In genomic region chr20:56257604-56258003, GRCh38 we compare ENCODE assay signal across 33 cellular contexts. TPM values are rescaled to one million over a fixed set of nuclear protein-coding genes. Genes with fewer than 3 reads are reported as not detected.
"Had no signal": no experiment of that assay in that cellular context is flagged by ENCODE, and none has a peak within 500 bp of the region (broad histone marks: within the 10 kb centered on the region; RNA-seq: fewer than 3 reads in every experiment).

No MANE protein-coding gene starts in this region.

- H3K9me3 ChIP-seq: adrenal gland, breast epithelium, MG63, SJSA1 had no signal

- H3K4me3 ChIP-seq: adrenal gland, breast epithelium, MG63, SJSA1 had no signal

- H3K36me3 ChIP-seq: adrenal gland, breast epithelium, MG63, SJSA1 had no signal

- DNase-seq: activated CD4-positive, alpha-beta T cell treated with anti-CD3 and anti-CD28 coated beads for 48 hours; activated CD4-positive, alpha-beta T cell treated with anti-CD3 and anti-CD28 coated beads, Interleukin-2, amount 50 U/mL, for 4 hours; activated CD8-positive, alpha-beta memory T cell treated with anti-CD3 and anti-CD28 coated beads, Interleukin-2, amount 10 ng/mL, durations not matched to agents 7 days and 5 days; activated effector memory CD4-positive, alpha-beta T cell treated with anti-CD3 and anti-CD28 coated beads, Interleukin-2, amount 50 U/mL, for 16 hours; activated naive CD4-positive, alpha-beta T cell treated with Interleukin-2 at 50 U/mL for 16 hours; activated naive CD8-positive, alpha-beta T cell treated with anti-CD3 and anti-CD28 coated beads, Interleukin-2, amount 10 ng/mL, durations not matched to agents 7 days and 5 days; activated T-cell treated with anti-CD3 and anti-CD28 coated beads, Interleukin-2, amount 50 U/mL, for 24 hours; adrenal gland; anterior cingulate cortex; IMR-90; Kasumi-1; KBM-7; MG63; MV-4-11; NCI-H1092 treated with DMSO at 0.1 percent for 48 hours; NCI-H1417 treated with DMSO at 0.1 percent for 48 hours; NCI-H1694; NCI-H2029; NCI-H2107; NCI-H2171 treated with DMSO at 0.1 percent for 48 hours; NCI-H226; NCI-H526; NCI-H774; SHP77; SW 1271 had no signal

- ATAC-seq: activated CD4-positive, CD25-positive, alpha-beta regulatory T cell treated with anti-CD3 and anti-CD28 coated beads, Interleukin-2, amount 50 U/mL, for 24 hours; activated CD8-positive, alpha-beta memory T cell treated with anti-CD3 and anti-CD28 coated beads, Interleukin-2, amount 10 ng/mL, durations not matched to agents 7 days and 5 days; Panc1; SK-N-SH treated with all-trans-retinoic acid at 6 μM for 48 hours had no signal

- H3K27ac ChIP-seq: adrenal gland, breast epithelium, RWPE1, SJSA1 had no signal

- H3K4me1 ChIP-seq: adrenal gland, breast epithelium, SJSA1 had no signal

- H3K27me3 ChIP-seq: MG63, SJSA1 had no signal

RNA-seq across cellular contexts. Expression of gene MC3R, which starts 9.1 kb away (rescaled TPM):
- total RNA-seq: activated CD8-positive, alpha-beta memory T cell treated with anti-CD3 and anti-CD28 coated beads, Interleukin-2, amount 10 ng/mL, durations not matched to agents 7 days and 5 days; activated naive CD8-positive, alpha-beta T cell treated with anti-CD3 and anti-CD28 coated beads, Interleukin-2, amount 10 ng/mL, durations not matched to agents 7 days and 5 days; adrenal gland; breast epithelium; IMR-90; NCI-H460; OCI-LY7; SJSA1 had no signal
- polyA plus RNA-seq: adrenal gland, IMR-90 had no signal
